In the genomic region with DNA sequence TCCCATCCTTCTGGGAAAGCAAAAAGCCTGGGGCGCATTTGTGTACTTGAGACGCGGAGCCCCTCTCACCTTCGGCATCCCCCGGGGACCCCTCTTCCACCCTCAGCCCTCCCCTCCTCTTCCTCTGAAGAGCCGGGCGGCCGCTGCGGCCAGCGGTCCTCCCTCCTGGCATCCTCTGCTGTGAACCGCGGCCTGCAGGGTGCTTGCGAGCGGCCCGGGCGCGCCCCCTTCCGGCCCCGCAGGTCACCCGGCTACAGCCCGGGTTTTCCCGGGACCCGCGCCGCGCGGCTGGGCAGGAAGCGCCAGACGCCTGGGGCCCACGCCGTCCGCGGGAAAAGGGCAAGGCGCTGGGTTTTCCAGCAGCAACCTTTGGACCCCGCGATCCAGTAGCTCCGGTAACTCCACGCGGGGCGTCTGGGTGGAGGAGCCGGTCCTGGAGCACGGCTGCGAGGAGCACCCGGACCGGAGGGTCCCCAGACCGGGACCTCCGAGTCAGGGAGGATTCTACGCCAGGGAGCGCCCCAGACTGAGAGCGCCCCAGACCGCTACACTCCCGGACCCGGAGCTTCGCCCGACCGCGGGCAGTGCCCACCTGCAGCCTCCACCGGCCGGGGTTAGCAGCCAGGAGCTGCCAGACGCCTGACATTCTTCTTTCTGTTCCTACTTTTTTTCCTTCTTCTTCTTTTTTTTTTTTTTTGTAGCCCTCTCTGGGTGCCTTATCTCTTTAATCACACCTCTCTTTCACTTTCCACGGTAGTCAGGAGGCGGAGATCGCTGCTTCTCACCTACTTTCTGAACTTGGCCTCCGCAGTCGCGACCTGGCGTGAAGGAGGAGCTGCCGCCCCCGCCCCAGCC, we compare ENCODE assay signal across 8 cellular contexts. TPM values are rescaled to one million over a fixed set of nuclear protein-coding genes. Genes with fewer than 3 reads are reported as not detected.
DNase-seq lines count a peak whose midpoint lies in the region; ATAC-seq, FAIRE-seq and TF ChIP-seq lines count a peak whose summit lies in the region.

A gene with protein sequence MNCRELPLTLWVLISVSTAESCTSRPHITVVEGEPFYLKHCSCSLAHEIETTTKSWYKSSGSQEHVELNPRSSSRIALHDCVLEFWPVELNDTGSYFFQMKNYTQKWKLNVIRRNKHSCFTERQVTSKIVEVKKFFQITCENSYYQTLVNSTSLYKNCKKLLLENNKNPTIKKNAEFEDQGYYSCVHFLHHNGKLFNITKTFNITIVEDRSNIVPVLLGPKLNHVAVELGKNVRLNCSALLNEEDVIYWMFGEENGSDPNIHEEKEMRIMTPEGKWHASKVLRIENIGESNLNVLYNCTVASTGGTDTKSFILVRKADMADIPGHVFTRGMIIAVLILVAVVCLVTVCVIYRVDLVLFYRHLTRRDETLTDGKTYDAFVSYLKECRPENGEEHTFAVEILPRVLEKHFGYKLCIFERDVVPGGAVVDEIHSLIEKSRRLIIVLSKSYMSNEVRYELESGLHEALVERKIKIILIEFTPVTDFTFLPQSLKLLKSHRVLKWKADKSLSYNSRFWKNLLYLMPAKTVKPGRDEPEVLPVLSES (plus strand): TSS at position 271 of the 855 bp plus-strand sequence. CDS start 6,865 bp downstream, outside the sequence.

- H3K36me3 Mint-ChIP-seq in activated naive CD4-positive, alpha-beta T cell treated with anti-CD3 and anti-CD28 coated beads, Interleukin-2, amount 50 U/mL, for 72 hours: peaks cover 5 to 22% of the 10 kb centered on the region in 2 donors

- ATAC-seq in GM21381 (IDR thresholded peaks at IDR 0.05; ENCODE audit: unreplicated experiment): peak; percentile 92
- peak; percentile 85 to 96 for ATAC-seq in activated naive CD4-positive, alpha-beta T cell treated with anti-CD3 and anti-CD28 coated beads, Interleukin-2, amount 50 U/mL, for 72 hours

- peak within 1 kb of the TSS; percentile 91 to 96 for H3K27ac Mint-ChIP-seq in activated naive CD4-positive, alpha-beta T cell treated with anti-CD3 and anti-CD28 coated beads, Interleukin-2, amount 50 U/mL, for 72 hours

- H3K27me3 ChIP-seq in cardiac muscle cell (peaks cover 36% of the 10 kb centered on the region), transverse colon (no peaks in the 10 kb centered on the region)

- H3K27ac ChIP-seq in cardiac muscle cell: no peak within 1 kb of the TSS
- H3K27ac ChIP-seq in transverse colon: peak within 1 kb of the TSS; percentile 64 to 82 (median 74)

- H3K36me3 ChIP-seq in cardiac muscle cell (no peaks in the 10 kb centered on the region), transverse colon (no peaks in the 10 kb centered on the region)

- intact Hi-C loops in transverse colon (cut with DNase I; ENCODE audit: low total_unique reads): loop anchor here (10.0 kb wide), 1 partner anchor 331 kb away; no protein-coding TSS in a partner anchor

- DNase-seq in DMS79 (lab: John Stamatoyannopoulos, UW) (peak; percentile 0), HTR-8/SVneo (ENCODE audit: insufficient read length, low spot score) (peak; percentile 54), SKM-1 (lab: John Stamatoyannopoulos, UW; ENCODE audit: unreplicated experiment) (peak; percentile 28), cardiac muscle cell (ENCODE audit: low read depth in 1 of 2, low spot score in 1 of 2) (peak; percentile 86 to 90), pons (ENCODE audit: low spot score) (peak; percentile 55), transverse colon (peak; percentile 84)
- DNase-seq in activated naive CD4-positive, alpha-beta T cell treated with anti-CD3 and anti-CD28 coated beads, Interleukin-2, amount 50 U/mL, for 72 hours (ENCODE audit: low spot score in 2 of 2): peak; percentile 80 to 84

- no peak for FAIRE-seq in HTR-8/SVneo (lab: Jason Lieb, UNC)

- no peaks in the 10 kb centered on the region for H3K9me3 ChIP-seq in cardiac muscle cell (ENCODE audit: low read depth)
- H3K9me3 ChIP-seq in transverse colon: no peaks in the 10 kb centered on the region

- H3K4me3 ChIP-seq in cardiac muscle cell: peak within 1 kb of the TSS; percentile 43
- peak within 1 kb of the TSS; percentile 40 to 89 (median 72) for H3K4me3 ChIP-seq in transverse colon

- 1 to 15% methylated on average over 4 to 64 of the region's 69 CpGs for WGBS in transverse colon (ENCODE audit: low coverage in 1 of 2), 2 donors

- no peaks in the 10 kb centered on the region for H3K9me3 Mint-ChIP-seq in activated naive CD4-positive, alpha-beta T cell treated with anti-CD3 and anti-CD28 coated beads, Interleukin-2, amount 50 U/mL, for 72 hours

- TF ChIP-seq POLR2A in transverse colon (IDR thresholded peaks at IDR 0.05): peak; percentile 28

- TF ChIP-seq EP300 in transverse colon (IDR thresholded peaks at IDR 0.05; ENCODE audit: low read depth): no peak

- TF ChIP-seq CTCF in cardiac muscle cell (IDR thresholded peaks at IDR 0.05; ENCODE audit: low read depth, low read length) (peak; percentile 85), transverse colon (IDR thresholded peaks at IDR 0.05) (peak; percentile 62 to 90 (median 81))

- in situ Hi-C loops in transverse colon (cut with MboI; ENCODE audit: low pct_ligation_motif_present in 1 of 4, low pct_unique_long_range_greater_than_20kb in 1 of 4, low sequenced_read_pairs in 3 of 4): loop anchor here in 3 of 4 donors (10.0 to 25.0 kb wide), 3 partner anchors 101 to 343 kb away; no protein-coding TSS in a partner anchor

- no peaks in the 10 kb centered on the region for H3K4me1 ChIP-seq in cardiac muscle cell (ENCODE audit: low read depth)
- peaks cover 0 to 14% (median 2%) of the 10 kb centered on the region in 4 donors for H3K4me1 ChIP-seq in transverse colon

RNA-seq across cellular contexts. Expression of the gene that starts here (rescaled TPM):
- 10 to 100 TPM; 11.7 to 28.3 TPM for total RNA-seq in activated naive CD4-positive, alpha-beta T cell treated with anti-CD3 and anti-CD28 coated beads, Interleukin-2, amount 50 U/mL, for 72 hours
- total RNA-seq in cardiac muscle cell (0.07 and 0.12 TPM in 2 replicates), transverse colon (1 to 10 TPM in 3 of 4 donors, under 1 TPM in 1; 0.75 to 6.0 (median 2.8) TPM)
- polyA plus RNA-seq in cardiac muscle cell: 0.04 and 0.47 TPM in 2 replicates

Comparison
In these comparisons a context has a peak if more than half of its experiments do, and no peak if none do; other contexts are left out.
1. Peak in DNase-seq and H3K4me3 ChIP-seq in cardiac muscle cell; RNA of the gene not detected or under 1 TPM.
2. DNase-seq: peak in every context shown above with its lines; median percentile 88 in cardiac muscle cell; 84 in transverse colon; 82 in activated naive CD4-positive, alpha-beta T cell treated with anti-CD3 and anti-CD28 coated beads, Interleukin-2, amount 50 U/mL, for 72 hours; 55 in pons; 54 in HTR-8/SVneo; 28 in SKM-1; 0 in DMS79.